In the genomic region with DNA sequence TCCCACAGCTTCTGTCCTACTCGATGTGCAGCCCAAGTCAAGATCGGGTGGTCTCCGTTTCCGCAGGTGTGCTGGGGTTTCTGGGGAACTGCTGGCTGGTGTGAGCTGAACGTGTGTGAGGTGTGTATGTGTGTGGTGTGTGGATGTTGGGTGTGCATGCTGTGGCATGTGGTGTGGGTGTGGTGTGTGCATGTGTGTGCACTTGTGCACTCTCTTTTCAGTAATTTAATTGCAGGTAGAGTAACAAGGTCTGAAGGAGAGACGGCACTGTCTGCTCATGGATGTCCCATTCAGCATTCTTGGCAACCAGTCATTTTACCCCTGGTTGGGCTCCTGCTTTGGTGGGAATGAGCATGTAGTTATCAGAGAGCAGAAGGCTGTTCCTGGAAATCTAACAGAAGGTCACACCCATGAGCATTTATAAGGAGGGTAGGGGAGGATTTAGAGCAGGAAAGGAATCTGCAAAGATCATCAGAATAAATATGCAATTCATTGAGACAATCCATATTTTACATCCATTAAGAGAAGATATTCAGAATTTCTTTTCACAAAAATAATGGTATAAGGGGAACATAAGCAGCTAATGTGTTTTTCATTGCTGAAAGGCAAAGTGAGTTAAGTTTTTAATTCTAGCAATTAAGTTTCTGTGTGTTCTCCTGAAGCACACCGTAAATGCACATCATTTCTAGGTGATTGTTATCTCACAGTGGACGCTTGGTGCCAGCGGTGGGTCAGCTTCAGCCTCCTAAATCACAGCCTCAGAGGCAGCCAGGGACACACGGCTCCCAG, we compare ENCODE assay signal across 26 cellular contexts.
DNase-seq lines count a peak whose midpoint lies in the region; ATAC-seq, FAIRE-seq and TF ChIP-seq lines count a peak whose summit lies in the region.
"Had no signal": no experiment of that assay in that cellular context is flagged by ENCODE, and none has a peak within 500 bp of the region (broad histone marks: within the 10 kb centered on the region; RNA-seq: fewer than 3 reads in every experiment).

No MANE protein-coding gene starts in this region.

- CTCF ChIA-PET in HEK293 (lab: Yijun Ruan, JAX) (interaction anchor here (0.6 to 0.7 kb wide), 2 partner anchors 216 to 526 kb away, joined by 3 read pairs; no protein-coding TSS in a partner anchor), GM12878 (lab: Yijun Ruan, JAX) (interaction anchor here (0.6 to 1.9 kb wide), 3 partner anchors 35 to 193 kb away, joined by 3 to 4 read pairs (median 4); no protein-coding TSS in a partner anchor)

- H2BK5ac ChIP-seq in neuronal stem cell (ENCODE audit: low read length): no peak overlapping the region

- FAIRE-seq in GM12878 (lab: Jason Lieb, UNC): no peak
- FAIRE-seq: GM18507, H1, pancreas had no signal

- no peak overlapping the region for H4K8ac ChIP-seq in neuronal stem cell (ENCODE audit: low read depth, low read length)

- no peak overlapping the region for H4K91ac ChIP-seq in neuronal stem cell (ENCODE audit: low read depth, low read length, poor library complexity)

- no peak overlapping the region for H3K4ac ChIP-seq in neuronal stem cell (ENCODE audit: low read length)

- no peak overlapping the region for H3K9ac ChIP-seq in GM12878 (ENCODE audit: control insufficient read depth, insufficient read depth, low read length)
- H3K9ac ChIP-seq in neuronal stem cell (ENCODE audit: low read depth, low read length, poor library complexity): peak overlapping the region; percentile 30

- TF ChIP-seq CTCF in HEK293 (tag by site-specific recombination; IDR thresholded peaks at IDR 0.05) (no peak), GM12878 (IDR thresholded peaks at IDR 0.05 in 2 of 3, conservative IDR thresholded peaks at IDR 0.05 in 1 of 3; ENCODE audit: control insufficient read depth in 2 of 3, extremely low read depth in 1 of 3, insufficient read depth in 1 of 3, low read depth in 3 of 3, low read length in 3 of 3) (no peak)

- TF ChIP-seq RAD21 in GM12878 (IDR thresholded peaks at IDR 0.05; ENCODE audit: insufficient read depth, low read depth, low read length): no peak

- no peak for TF ChIP-seq POLR2A in GM12878 (IDR thresholded peaks at IDR 0.05; ENCODE audit: low read depth, low read length)

- DNase-seq in activated naive CD4-positive, alpha-beta T cell treated with Interleukin-2 at 50 U/mL for 16 hours: no peak
- DNase-seq in GM12878 (ENCODE audit: low read depth, low spot score) (no peak), neuronal stem cell (ENCODE audit: low spot score) (no peak), substantia nigra (lab: John Stamatoyannopoulos, UW) (no peak)
- DNase-seq in stimulated activated CD8-positive, alpha-beta memory T cell treated with anti-CD3 and anti-CD28 coated beads, Interleukin-4, amount 100 ng/mL, for 48 hours: no peak
- DNase-seq: activated T-cell treated with anti-CD3 and anti-CD28 coated beads, Interleukin-2, amount 50 U/mL, for 1 hour; colonic mucosa; effector memory CD8-positive, alpha-beta T cell; mesendoderm; naive B cell; NCI-H1105; NCI-H2081 treated with DMSO at 0.1 percent for 48 hours; NCI-H510A; sigmoid colon; T-helper 9 cell had no signal

- H2AK5ac ChIP-seq in neuronal stem cell (ENCODE audit: low read depth, low read length): no peak overlapping the region

- 89% methylated on average over 10 of the region's 10 CpGs for WGBS in GM12878 (ENCODE audit: insufficient coverage, insufficient replicate concordance, low lambda C conversion rate, missing lambda C conversion rate)
- WGBS in neuronal stem cell (ENCODE audit: extremely low coverage in 2 of 2, insufficient read length in 2 of 2, insufficient replicate concordance in 1 of 2), 2 donors: no CpG with 5 or more reads among the region's 10 CpGs

- peak overlapping the region; percentile 57 for H3K23ac ChIP-seq in neuronal stem cell (ENCODE audit: low read depth, low read length, poor library complexity)

- H3K79me2 ChIP-seq in GM12878 (ENCODE audit: control insufficient read depth, insufficient read depth, low read length): no peaks in the 10 kb centered on the region

- H3K27me3 ChIP-seq in GM12878 (replicated peaks in 1 of 2; ENCODE audit: control insufficient read depth in 2 of 2, insufficient read depth in 2 of 2, low read length in 1 of 2): no peaks in the 10 kb centered on the region
- no peaks in the 10 kb centered on the region for H3K27me3 ChIP-seq in neuronal stem cell (ENCODE audit: control insufficient read depth in 3 of 3, insufficient read depth in 3 of 3, low read depth in 1 of 3, low read length in 3 of 3)
- H3K27me3 ChIP-seq: body of pancreas, colonic mucosa, pancreas, sigmoid colon, uterus had no signal

- SMC1A ChIA-PET in GM12878 (lab: Charles Lee; ENCODE audit: uncharacterized antibody, unreplicated experiment): interaction anchor here (0.7 kb wide), 1 partner anchor 49 kb away, joined by 3 read pairs; no protein-coding TSS in a partner anchor

- H3K79me1 ChIP-seq in neuronal stem cell (ENCODE audit: low read depth, low read length): no peaks in the 10 kb centered on the region

- H3K4me1 ChIP-seq in HEK293 (ENCODE audit: control insufficient read depth, insufficient read depth, low read length): no peaks in the 10 kb centered on the region
- H3K4me1 ChIP-seq in GM12878 (ENCODE audit: control insufficient read depth, insufficient read depth, low read length): peaks cover 12% of the 10 kb centered on the region
- H3K4me1 ChIP-seq in neuronal stem cell (ENCODE audit: control insufficient read depth in 2 of 2, insufficient read depth in 1 of 2, low read depth in 1 of 2, low read length in 2 of 2): peaks cover 0 to 4% of the 10 kb centered on the region in 2 donors
- H3K4me1 ChIP-seq: colonic mucosa, pancreas, uterus had no signal

- H2BK120ac ChIP-seq in neuronal stem cell (ENCODE audit: low read depth, low read length): no peak overlapping the region

- no peak overlapping the region for H3K27ac ChIP-seq in HEK293 (ENCODE audit: extremely low read depth, low read depth, low read length)
- no peak overlapping the region for H3K27ac ChIP-seq in GM12878 (ENCODE audit: control insufficient read depth, insufficient read depth)
- no peak overlapping the region for H3K27ac ChIP-seq in neuronal stem cell (replicated peaks; ENCODE audit: low read length)
- H3K27ac ChIP-seq in substantia nigra (ENCODE audit: low read depth, low read length, poor library complexity, severe bottlenecking): no peak overlapping the region
- H3K27ac ChIP-seq: body of pancreas, colonic mucosa, HL-60, pancreas, sigmoid colon, SK-N-MC, uterus had no signal

- H3K36me3 Mint-ChIP-seq in activated naive CD4-positive, alpha-beta T cell treated with anti-CD3 and anti-CD28 coated beads, Interleukin-2, amount 50 U/mL, for 24 hours: peaks cover 3% of the 10 kb centered on the region

- POLR2A ChIA-PET in HEK293 (lab: Yijun Ruan, JAX): no interaction called here
- POLR2A ChIA-PET in GM12878 (lab: Charles Lee): no interaction called here

- no peak for TF ChIP-seq EP300 in GM12878 (IDR thresholded peaks at IDR 0.05; ENCODE audit: borderline replicate concordance in 1 of 2, control insufficient read depth in 1 of 2, low read depth in 2 of 2, low read length in 2 of 2)

- H3K4me3 Mint-ChIP-seq in activated naive CD4-positive, alpha-beta T cell treated with anti-CD3 and anti-CD28 coated beads, Interleukin-2, amount 50 U/mL, for 24 hours: no peak overlapping the region
- H3K4me3 Mint-ChIP-seq: CD14-positive monocyte; effector memory CD8-positive, alpha-beta T cell; naive B cell had no signal

- H2AFZ ChIP-seq in GM12878 (ENCODE audit: control insufficient read depth, low read depth, low read length): no peak overlapping the region
- H2AFZ ChIP-seq in neuronal stem cell (ENCODE audit: low read length): no peak overlapping the region

- H3K27me3 Mint-ChIP-seq in activated naive CD4-positive, alpha-beta T cell treated with anti-CD3 and anti-CD28 coated beads, Interleukin-2, amount 50 U/mL, for 24 hours: no peaks in the 10 kb centered on the region
- H3K27me3 Mint-ChIP-seq: effector memory CD8-positive, alpha-beta T cell; naive B cell had no signal

- H3K36me3 ChIP-seq in HEK293 (ENCODE audit: control insufficient read depth in 2 of 2, insufficient read depth in 1 of 2, low read length in 2 of 2): peaks cover 5 to 54% of the 10 kb centered on the region in 2 experiments; a peak in 2 of 3 replicates
- peaks cover 7 to 8% of the 10 kb centered on the region in 2 experiments; a peak in 3 of 4 replicates for H3K36me3 ChIP-seq in GM12878 (ENCODE audit: control insufficient read depth in 2 of 2, insufficient read depth in 2 of 2, low read length in 1 of 2)
- H3K36me3 ChIP-seq in neuronal stem cell (replicated peaks in 1 of 2; ENCODE audit: control insufficient read depth in 2 of 2, insufficient read depth in 2 of 2, low read length in 2 of 2): peaks cover 14 to 56% of the 10 kb centered on the region in 2 donors
- H3K36me3 ChIP-seq: colonic mucosa, uterus had no signal

- RAD21 ChIA-PET in GM12878 (lab: Charles Lee; ENCODE audit: unreplicated experiment): no interaction called here

- H4K20me1 ChIP-seq in GM12878 (ENCODE audit: control insufficient read depth, insufficient read depth): no peaks in the 10 kb centered on the region

- intact Hi-C loops in GM12878 (cut with micrococcal nuclease; ENCODE audit: unreplicated experiment): no loop called here

- H3K4me3 ChIP-seq in HEK293 (ENCODE audit: low read depth, low read length) (no peak overlapping the region), GM12878 (no peak overlapping the region), neuronal stem cell (ENCODE audit: low read length in 2 of 2) (no peak overlapping the region)
- H3K4me3 ChIP-seq: body of pancreas, colonic mucosa, pancreas, sigmoid colon, SK-N-MC, uterus had no signal

- H3K9me3 ChIP-seq in HEK293 (ENCODE audit: control insufficient read depth, insufficient read depth, low read depth, low read length) (no peaks in the 10 kb centered on the region), GM12878 (replicated peaks; ENCODE audit: control insufficient read depth, insufficient read depth, low read length) (no peaks in the 10 kb centered on the region), neuronal stem cell (replicated peaks in 1 of 2; ENCODE audit: control insufficient read depth in 2 of 2, insufficient read depth in 1 of 2, low read depth in 1 of 2, low read length in 2 of 2) (peaks cover 0 to 5% of the 10 kb centered on the region in 2 donors)
- H3K9me3 ChIP-seq: body of pancreas, colonic mucosa, pancreas, sigmoid colon, uterus had no signal

- peaks cover 6% of the 10 kb centered on the region for H3K4me1 Mint-ChIP-seq in activated naive CD4-positive, alpha-beta T cell treated with anti-CD3 and anti-CD28 coated beads, Interleukin-2, amount 50 U/mL, for 24 hours

- no peak overlapping the region for H3K18ac ChIP-seq in neuronal stem cell (ENCODE audit: low read length)

- no peak overlapping the region for H2BK15ac ChIP-seq in neuronal stem cell (ENCODE audit: low read length)

- H3K4me2 ChIP-seq in GM12878 (ENCODE audit: control insufficient read depth, insufficient read depth) (no peak overlapping the region), neuronal stem cell (ENCODE audit: insufficient read depth, low read length, poor library complexity, severe bottlenecking) (no peak overlapping the region)

- TSS peak; percentile 19 for BruUV-seq in GM12878 (replicated peaks; lab: Mats Ljungman, UMichigan)

- in situ Hi-C loops in GM12878 (cut with MboI): loop anchor here (25.0 kb wide), 1 partner anchor 1346 kb away; no protein-coding TSS in a partner anchor

- no peak for ATAC-seq in GM12878
- no peak for ATAC-seq in HG03354 (IDR thresholded peaks at IDR 0.05; ENCODE audit: poor library complexity, severe bottlenecking, unreplicated experiment)
- ATAC-seq: effector memory CD8-positive, alpha-beta T cell had no signal

- H3K9me3 Mint-ChIP-seq in activated naive CD4-positive, alpha-beta T cell treated with anti-CD3 and anti-CD28 coated beads, Interleukin-2, amount 50 U/mL, for 24 hours: no peaks in the 10 kb centered on the region
- H3K9me3 Mint-ChIP-seq: effector memory CD8-positive, alpha-beta T cell; naive B cell had no signal

- no peak overlapping the region for H2BK12ac ChIP-seq in neuronal stem cell (ENCODE audit: low read length)

- peak overlapping the region; percentile 81 for H3K27ac Mint-ChIP-seq in activated naive CD4-positive, alpha-beta T cell treated with anti-CD3 and anti-CD28 coated beads, Interleukin-2, amount 50 U/mL, for 24 hours
- H3K27ac Mint-ChIP-seq: effector memory CD8-positive, alpha-beta T cell had no signal

- H3K14ac ChIP-seq in neuronal stem cell (ENCODE audit: low read length): no peak overlapping the region
